1 cellular context compared by ENCODE assay signal in genomic region chr6:82608365-82608764, GRCh38.
TF ChIP-seq lines count a peak whose summit lies in the region.

No MANE protein-coding gene starts in this region.

TF ChIP-seq in GM23338, 12 proteins besides CTCF, POLR2A, EP300 and RAD21 (continued from another document):
- TF ChIP-seq, protein P1, sequence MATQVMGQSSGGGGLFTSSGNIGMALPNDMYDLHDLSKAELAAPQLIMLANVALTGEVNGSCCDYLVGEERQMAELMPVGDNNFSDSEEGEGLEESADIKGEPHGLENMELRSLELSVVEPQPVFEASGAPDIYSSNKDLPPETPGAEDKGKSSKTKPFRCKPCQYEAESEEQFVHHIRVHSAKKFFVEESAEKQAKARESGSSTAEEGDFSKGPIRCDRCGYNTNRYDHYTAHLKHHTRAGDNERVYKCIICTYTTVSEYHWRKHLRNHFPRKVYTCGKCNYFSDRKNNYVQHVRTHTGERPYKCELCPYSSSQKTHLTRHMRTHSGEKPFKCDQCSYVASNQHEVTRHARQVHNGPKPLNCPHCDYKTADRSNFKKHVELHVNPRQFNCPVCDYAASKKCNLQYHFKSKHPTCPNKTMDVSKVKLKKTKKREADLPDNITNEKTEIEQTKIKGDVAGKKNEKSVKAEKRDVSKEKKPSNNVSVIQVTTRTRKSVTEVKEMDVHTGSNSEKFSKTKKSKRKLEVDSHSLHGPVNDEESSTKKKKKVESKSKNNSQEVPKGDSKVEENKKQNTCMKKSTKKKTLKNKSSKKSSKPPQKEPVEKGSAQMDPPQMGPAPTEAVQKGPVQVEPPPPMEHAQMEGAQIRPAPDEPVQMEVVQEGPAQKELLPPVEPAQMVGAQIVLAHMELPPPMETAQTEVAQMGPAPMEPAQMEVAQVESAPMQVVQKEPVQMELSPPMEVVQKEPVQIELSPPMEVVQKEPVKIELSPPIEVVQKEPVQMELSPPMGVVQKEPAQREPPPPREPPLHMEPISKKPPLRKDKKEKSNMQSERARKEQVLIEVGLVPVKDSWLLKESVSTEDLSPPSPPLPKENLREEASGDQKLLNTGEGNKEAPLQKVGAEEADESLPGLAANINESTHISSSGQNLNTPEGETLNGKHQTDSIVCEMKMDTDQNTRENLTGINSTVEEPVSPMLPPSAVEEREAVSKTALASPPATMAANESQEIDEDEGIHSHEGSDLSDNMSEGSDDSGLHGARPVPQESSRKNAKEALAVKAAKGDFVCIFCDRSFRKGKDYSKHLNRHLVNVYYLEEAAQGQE (IDR thresholded peaks at IDR 0.05; ENCODE audit: unreplicated experiment) = no peak
- TF ChIP-seq, protein P2, sequence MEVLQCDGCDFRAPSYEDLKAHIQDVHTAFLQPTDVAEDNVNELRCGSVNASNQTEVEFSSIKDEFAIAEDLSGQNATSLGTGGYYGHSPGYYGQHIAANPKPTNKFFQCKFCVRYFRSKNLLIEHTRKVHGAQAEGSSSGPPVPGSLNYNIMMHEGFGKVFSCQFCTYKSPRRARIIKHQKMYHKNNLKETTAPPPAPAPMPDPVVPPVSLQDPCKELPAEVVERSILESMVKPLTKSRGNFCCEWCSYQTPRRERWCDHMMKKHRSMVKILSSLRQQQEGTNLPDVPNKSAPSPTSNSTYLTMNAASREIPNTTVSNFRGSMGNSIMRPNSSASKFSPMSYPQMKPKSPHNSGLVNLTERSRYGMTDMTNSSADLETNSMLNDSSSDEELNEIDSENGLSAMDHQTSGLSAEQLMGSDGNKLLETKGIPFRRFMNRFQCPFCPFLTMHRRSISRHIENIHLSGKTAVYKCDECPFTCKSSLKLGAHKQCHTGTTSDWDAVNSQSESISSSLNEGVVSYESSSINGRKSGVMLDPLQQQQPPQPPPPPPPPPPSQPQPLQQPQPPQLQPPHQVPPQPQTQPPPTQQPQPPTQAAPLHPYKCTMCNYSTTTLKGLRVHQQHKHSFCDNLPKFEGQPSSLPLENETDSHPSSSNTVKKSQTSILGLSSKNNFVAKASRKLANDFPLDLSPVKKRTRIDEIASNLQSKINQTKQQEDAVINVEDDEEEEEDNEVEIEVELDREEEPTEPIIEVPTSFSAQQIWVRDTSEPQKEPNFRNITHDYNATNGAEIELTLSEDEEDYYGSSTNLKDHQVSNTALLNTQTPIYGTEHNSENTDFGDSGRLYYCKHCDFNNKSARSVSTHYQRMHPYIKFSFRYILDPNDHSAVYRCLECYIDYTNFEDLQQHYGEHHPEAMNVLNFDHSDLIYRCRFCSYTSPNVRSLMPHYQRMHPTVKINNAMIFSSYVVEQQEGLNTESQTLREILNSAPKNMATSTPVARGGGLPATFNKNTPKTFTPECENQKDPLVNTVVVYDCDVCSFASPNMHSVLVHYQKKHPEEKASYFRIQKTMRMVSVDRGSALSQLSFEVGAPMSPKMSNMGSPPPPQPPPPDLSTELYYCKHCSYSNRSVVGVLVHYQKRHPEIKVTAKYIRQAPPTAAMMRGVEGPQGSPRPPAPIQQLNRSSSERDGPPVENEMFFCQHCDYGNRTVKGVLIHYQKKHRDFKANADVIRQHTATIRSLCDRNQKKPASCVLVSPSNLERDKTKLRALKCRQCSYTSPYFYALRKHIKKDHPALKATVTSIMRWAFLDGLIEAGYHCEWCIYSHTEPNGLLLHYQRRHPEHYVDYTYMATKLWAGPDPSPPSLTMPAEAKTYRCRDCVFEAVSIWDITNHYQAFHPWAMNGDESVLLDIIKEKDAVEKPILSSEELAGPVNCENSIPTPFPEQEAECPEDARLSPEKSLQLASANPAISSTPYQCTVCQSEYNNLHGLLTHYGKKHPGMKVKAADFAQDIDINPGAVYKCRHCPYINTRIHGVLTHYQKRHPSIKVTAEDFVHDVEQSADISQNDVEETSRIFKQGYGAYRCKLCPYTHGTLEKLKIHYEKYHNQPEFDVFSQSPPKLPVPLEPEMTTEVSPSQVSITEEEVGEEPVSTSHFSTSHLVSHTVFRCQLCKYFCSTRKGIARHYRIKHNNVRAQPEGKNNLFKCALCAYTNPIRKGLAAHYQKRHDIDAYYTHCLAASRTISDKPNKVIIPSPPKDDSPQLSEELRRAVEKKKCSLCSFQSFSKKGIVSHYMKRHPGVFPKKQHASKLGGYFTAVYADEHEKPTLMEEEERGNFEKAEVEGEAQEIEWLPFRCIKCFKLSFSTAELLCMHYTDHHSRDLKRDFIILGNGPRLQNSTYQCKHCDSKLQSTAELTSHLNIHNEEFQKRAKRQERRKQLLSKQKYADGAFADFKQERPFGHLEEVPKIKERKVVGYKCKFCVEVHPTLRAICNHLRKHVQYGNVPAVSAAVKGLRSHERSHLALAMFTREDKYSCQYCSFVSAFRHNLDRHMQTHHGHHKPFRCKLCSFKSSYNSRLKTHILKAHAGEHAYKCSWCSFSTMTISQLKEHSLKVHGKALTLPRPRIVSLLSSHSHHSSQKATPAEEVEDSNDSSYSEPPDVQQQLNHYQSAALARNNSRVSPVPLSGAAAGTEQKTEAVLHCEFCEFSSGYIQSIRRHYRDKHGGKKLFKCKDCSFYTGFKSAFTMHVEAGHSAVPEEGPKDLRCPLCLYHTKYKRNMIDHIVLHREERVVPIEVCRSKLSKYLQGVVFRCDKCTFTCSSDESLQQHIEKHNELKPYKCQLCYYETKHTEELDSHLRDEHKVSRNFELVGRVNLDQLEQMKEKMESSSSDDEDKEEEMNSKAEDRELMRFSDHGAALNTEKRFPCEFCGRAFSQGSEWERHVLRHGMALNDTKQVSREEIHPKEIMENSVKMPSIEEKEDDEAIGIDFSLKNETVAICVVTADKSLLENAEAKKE (CRISPR knock-in tag; IDR thresholded peaks at IDR 0.05) = no peak
- no peak for TF ChIP-seq NANOG (IDR thresholded peaks at IDR 0.05; ENCODE audit: borderline replicate concordance)
- TF ChIP-seq CREB1 (CRISPR knock-in tag; IDR thresholded peaks at IDR 0.05; ENCODE audit: low read depth) = no peak
- no peak for TF ChIP-seq ZNF114 (CRISPR knock-in tag; IDR thresholded peaks at IDR 0.05)
- no peak for TF ChIP-seq ZNF331 (CRISPR knock-in tag; IDR thresholded peaks at IDR 0.05; ENCODE audit: low read depth)
- no peak for TF ChIP-seq STAT1 (IDR thresholded peaks at IDR 0.05; ENCODE audit: unreplicated experiment)
- no peak for TF ChIP-seq JUNB (IDR thresholded peaks at IDR 0.05; ENCODE audit: unreplicated experiment)
- TF ChIP-seq EZH2phosphoT487 (IDR thresholded peaks at IDR 0.05; ENCODE audit: unreplicated experiment) = no peak
TF ChIP-seq in GM23338: peak in this region for 0.
